1 cellular context compared by ENCODE assay signal in genomic region chr6:85642774-85643529, GRCh38.
TF ChIP-seq lines count a peak whose summit lies in the region.

Gene SYNCRIP, minus strand, starts transcription at chr6:85642886. Its CDS starts 1,447 bp downstream, at chr6:85641439.

TF ChIP-seq in GM23338, 12 proteins besides CTCF, POLR2A, EP300 and RAD21 (continued from another document):
- peak; percentile 60 for TF ChIP-seq ETS1 (IDR thresholded peaks at IDR 0.05)
- no peak for TF ChIP-seq EZH2phosphoT487 (IDR thresholded peaks at IDR 0.05; ENCODE audit: unreplicated experiment)
